ENCODE assay signal across 9 cellular contexts in the genomic region with DNA sequence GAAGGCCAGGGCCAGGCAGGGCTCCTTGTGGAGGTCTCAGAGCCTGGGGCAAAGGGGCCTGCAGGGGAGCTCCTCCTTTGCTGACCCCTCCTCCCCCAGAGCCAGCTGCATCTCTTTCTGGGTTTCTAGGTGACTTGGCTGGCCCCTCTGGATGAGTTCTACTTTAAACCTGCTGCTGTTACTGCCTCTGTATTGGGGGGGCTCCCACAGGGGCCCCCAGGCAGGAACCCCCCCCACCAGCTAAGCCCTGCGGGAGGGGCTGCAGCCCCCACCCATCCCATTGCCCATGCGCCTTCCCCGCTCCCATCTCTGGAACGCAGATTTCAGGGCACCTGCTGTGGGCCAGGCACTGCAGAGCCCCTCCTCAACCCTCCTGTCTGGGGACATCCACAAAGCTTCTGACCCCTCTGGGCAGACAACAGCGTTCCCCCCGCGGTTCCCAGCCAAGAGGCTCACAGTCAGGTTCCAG. TPM values are rescaled to one million over a fixed set of nuclear protein-coding genes. Genes with fewer than 3 reads are reported as not detected.
DNase-seq lines count a peak whose midpoint lies in the region; ATAC-seq and TF ChIP-seq lines count a peak whose summit lies in the region.
"Had no signal": no experiment of that assay in that cellular context is flagged by ENCODE, and none has a peak within 500 bp of the region (broad histone marks: within the 10 kb centered on the region; RNA-seq: fewer than 3 reads in every experiment).

No MANE protein-coding gene starts in this region.

- no peak for TF ChIP-seq POLR2A in breast epithelium (IDR thresholded peaks at IDR 0.05)

- H3K4me1 ChIP-seq in HUES64 (ENCODE audit: insufficient read depth, low read length) (peaks cover 34% of the 10 kb centered on the region), breast epithelium (peaks cover 14% of the 10 kb centered on the region in 2 donors)

- POLR2A ChIA-PET in AG04450 (lab: Yijun Ruan, JAX) = interaction anchor here (0.6 to 1.7 kb wide), 3 partner anchors 59 to 672 kb away, joined by 3 to 4 read pairs (median 4); partner anchors contain the start of genes PRDX5 and TRMT112

- no peaks in the 10 kb centered on the region for H3K36me3 Mint-ChIP-seq in naive B cell

- H3K4me3 ChIP-seq in AG04450 (ENCODE audit: low read depth, low read length) = peak overlapping the region; percentile 69
- H3K4me3 ChIP-seq in HUES64 (ENCODE audit: low read length) = peak overlapping the region; percentile 89
- H3K4me3 ChIP-seq in breast epithelium = peak overlapping the region; percentile 73 to 84 (median 75)

- 7% methylated on average over 7 of the region's 7 CpGs for WGBS in HUES64

- no peak for TF ChIP-seq CTCF in AG04450 (IDR thresholded peaks at IDR 0.05; ENCODE audit: low read depth, low read length)
- no peak for TF ChIP-seq CTCF in breast epithelium (IDR thresholded peaks at IDR 0.05)

- no peak overlapping the region for H3K27ac Mint-ChIP-seq in naive B cell

- H3K27me3 ChIP-seq in AG04450 (ENCODE audit: control insufficient read depth, insufficient read depth, low read length) = no peaks in the 10 kb centered on the region
- H3K27me3 ChIP-seq in HUES64 (ENCODE audit: insufficient read depth, low read length) = no peaks in the 10 kb centered on the region
- H3K27me3 ChIP-seq in breast epithelium = no peaks in the 10 kb centered on the region
- H3K27me3 ChIP-seq: left lung had no signal

- CTCF ChIA-PET in AG04450 (lab: Charles Lee) = interaction anchor here (0.9 to 3.9 kb wide), 11 partner anchors 10 to 105 kb away, joined by 3 to 50 read pairs (median 7); partner anchors contain the start of gene CATSPERZ

- H3K27ac ChIP-seq in AG04450 (ENCODE audit: low read depth, low read length) = no peak overlapping the region
- H3K27ac ChIP-seq in HUES64 (ENCODE audit: low read depth, low read length) = peak overlapping the region; percentile 96
- H3K27ac ChIP-seq in breast epithelium = no peak overlapping the region

- H3K27me3 Mint-ChIP-seq in naive B cell = no peaks in the 10 kb centered on the region

- H3K9me3 ChIP-seq in AG04450 (ENCODE audit: control insufficient read depth, insufficient read depth, low read length) (no peaks in the 10 kb centered on the region), HUES64 (ENCODE audit: insufficient read depth, low read depth, low read length) (no peaks in the 10 kb centered on the region), breast epithelium (no peaks in the 10 kb centered on the region)
- H3K9me3 ChIP-seq: left lung had no signal

- ATAC-seq in naive B cell (ENCODE audit: low read depth in 2 of 2) = no peak
- no peak for ATAC-seq in activated CD4-positive, CD25-positive, alpha-beta regulatory T cell treated with anti-CD3 and anti-CD28 coated beads, Interleukin-2, amount 50 U/mL, for 24 hours

- DNase-seq in AG04450 (ENCODE audit: low read depth, low spot score) = no peak
- DNase-seq in breast epithelium (ENCODE audit: low spot score in 2 of 2) = no peak
- DNase-seq in naive B cell = no peak
- DNase-seq in GM03348 (ENCODE audit: low spot score) = no peak
- DNase-seq in NCI-H1092 (lab: John Stamatoyannopoulos, UW) = no peak
- no peak for DNase-seq in NCI-H446 (lab: John Stamatoyannopoulos, UW)

- H3K9ac ChIP-seq in HUES64 (ENCODE audit: low read depth, low read length) = peak overlapping the region; percentile 79

- intact Hi-C loops in breast epithelium (cut with DNase I; ENCODE audit: low total_unique reads) = no loop called here

- H3K4me1 Mint-ChIP-seq in naive B cell = peaks cover 31 to 47% (median 31%) of the 10 kb centered on the region in 3 donors

- H3K4me3 Mint-ChIP-seq in naive B cell = peak overlapping the region; percentile 47 to 90 (median 82)

- no peaks in the 10 kb centered on the region for H3K9me3 Mint-ChIP-seq in naive B cell

- H3K36me3 ChIP-seq in HUES64 (ENCODE audit: insufficient read depth, low read length) = peaks cover 8% of the 10 kb centered on the region
- H3K36me3 ChIP-seq in breast epithelium = no peaks in the 10 kb centered on the region

RNA-seq across cellular contexts. Expression of gene PLCB3, which starts 0.9 kb away (rescaled TPM):
- 11.7 and 13.0 TPM in 2 replicates for polyA plus RNA-seq in AG04450 (2011; rRNA removed)
- polyA minus RNA-seq in AG04450 (2011; rRNA and poly(A)+ RNA removed) = 20.9 and 27.1 TPM in 2 replicates
- polyA plus RNA-seq in HUES64 (2013, experiment 1 of 2) = 44.7 TPM
- polyA plus RNA-seq in HUES64 (2013, experiment 2 of 2) = 41.8 TPM
- 10 to 100 TPM; 15.5 to 20.5 (median 19.0) TPM for total RNA-seq in breast epithelium
- polyA plus RNA-seq in naive B cell (ENCODE audit: low read depth in 6 of 6) = under 1 TPM in 5 of 6 donors, not detected in 1; 0.12 to 0.55 (median 0.21) TPM

RNA-seq across cellular contexts. Expression of gene PPP1R14B, which starts 3.7 kb away (rescaled TPM):
- polyA plus RNA-seq in AG04450 (2011; rRNA removed) (119 and 146 TPM in 2 replicates), naive B cell (ENCODE audit: low read depth in 6 of 6) (10 to 100 TPM; 21.2 to 49.9 (median 40.3) TPM)
- 50.8 and 58.8 TPM in 2 replicates for polyA minus RNA-seq in AG04450 (2011; rRNA and poly(A)+ RNA removed)
- polyA plus RNA-seq in HUES64 (2013, experiment 1 of 2) = 353 TPM
- polyA plus RNA-seq in HUES64 (2013, experiment 2 of 2) = 328 TPM
- 100 to 1,000 TPM in 1 of 3 donors, 10 to 100 TPM in 2; 63.0 to 101 (median 64.7) TPM for total RNA-seq in breast epithelium

RNA-seq across cellular contexts. Expression of gene FKBP2, which starts 9.5 kb away (rescaled TPM):
- polyA plus RNA-seq in AG04450 (2011; rRNA removed) (29.9 and 39.0 TPM in 2 replicates), naive B cell (ENCODE audit: low read depth in 6 of 6) (10 to 100 TPM; 65.3 to 94.8 (median 79.8) TPM)
- polyA minus RNA-seq in AG04450 (2011; rRNA and poly(A)+ RNA removed) = 21.6 and 24.2 TPM in 2 replicates
- 59.7 TPM for polyA plus RNA-seq in HUES64 (2013, experiment 1 of 2)
- 70.2 TPM for polyA plus RNA-seq in HUES64 (2013, experiment 2 of 2)
- 10 to 100 TPM; 51.4 to 77.3 (median 54.6) TPM for total RNA-seq in breast epithelium

RNA-seq across cellular contexts. Expression of gene VEGFB, which starts 16.1 kb away (rescaled TPM):
- polyA plus RNA-seq in AG04450 (2011; rRNA removed) = 11.8 and 15.7 TPM in 2 replicates
- 11.0 and 11.8 TPM in 2 replicates for polyA minus RNA-seq in AG04450 (2011; rRNA and poly(A)+ RNA removed)
- 27.9 TPM for polyA plus RNA-seq in HUES64 (2013, experiment 1 of 2)
- polyA plus RNA-seq in HUES64 (2013, experiment 2 of 2) = 35.6 TPM
- total RNA-seq in breast epithelium = 100 to 1,000 TPM in 1 of 3 donors, 10 to 100 TPM in 2; 45.1 to 223 (median 53.4) TPM
- polyA plus RNA-seq in naive B cell (ENCODE audit: low read depth in 6 of 6) = 10 to 100 TPM; 10.9 to 33.7 (median 28.1) TPM

RNA-seq across cellular contexts. Expression of gene DNAJC4, which starts 20.1 kb away (rescaled TPM):
- polyA plus RNA-seq in AG04450 (2011; rRNA removed) = 18.7 and 28.4 TPM in 2 replicates
- polyA minus RNA-seq in AG04450 (2011; rRNA and poly(A)+ RNA removed) = 14.5 and 19.4 TPM in 2 replicates
- 14.8 TPM for polyA plus RNA-seq in HUES64 (2013, experiment 1 of 2)
- polyA plus RNA-seq in HUES64 (2013, experiment 2 of 2) = 23.0 TPM
- total RNA-seq in breast epithelium = 10 to 100 TPM; 23.6 to 33.5 (median 32.6) TPM
- 10 to 100 TPM; 41.9 to 66.6 (median 50.5) TPM for polyA plus RNA-seq in naive B cell (ENCODE audit: low read depth in 6 of 6)
